In the genomic region with DNA sequence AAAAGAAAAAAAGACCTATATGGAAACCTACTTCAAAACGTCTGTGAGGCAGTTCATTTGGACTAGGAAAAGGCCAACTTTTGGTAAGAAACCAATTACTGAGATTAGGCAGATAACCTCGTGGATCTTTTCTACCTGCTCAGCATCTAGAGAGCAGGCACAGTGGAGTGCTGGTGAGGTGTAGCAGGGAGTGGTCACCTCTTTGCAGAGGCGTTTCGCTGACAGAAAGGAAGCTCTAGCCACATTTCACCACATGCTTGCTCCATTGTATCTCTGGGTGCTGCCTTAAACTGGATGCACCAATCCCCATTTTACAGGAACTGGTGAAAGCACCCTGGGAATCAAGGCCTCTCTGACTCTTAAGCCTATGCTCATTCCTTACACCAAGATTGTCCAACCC, we compare ENCODE assay signal across 36 cellular contexts.
DNase-seq lines count a peak whose midpoint lies in the region; ATAC-seq, FAIRE-seq and TF ChIP-seq lines count a peak whose summit lies in the region.
"Had no signal": no experiment of that assay in that cellular context is flagged by ENCODE, and none has a peak within 500 bp of the region (broad histone marks: within the 10 kb centered on the region; RNA-seq: fewer than 3 reads in every experiment).

No MANE protein-coding gene starts in this region.

- H3K79me1 ChIP-seq in H9 (ENCODE audit: insufficient read depth, low read depth, low read length, poor library complexity, severe bottlenecking) (no peaks in the 10 kb centered on the region), trophoblast cell (ENCODE audit: low read length) (no peaks in the 10 kb centered on the region)

- H3K4ac ChIP-seq in H9 (ENCODE audit: low read depth, low read length) (no peak overlapping the region), trophoblast cell (ENCODE audit: low read depth, low read length) (no peak overlapping the region)

- CTCF ChIA-PET in K562 (lab: Yijun Ruan, JAX; ENCODE audit: low intra/inter-chr PET ratio): no interaction called here

- H3K27me3 Mint-ChIP-seq in GM23338 (ENCODE audit: insufficient read depth, low read depth, poor library complexity): no peaks in the 10 kb centered on the region
- H3K27me3 Mint-ChIP-seq in H9 (ENCODE audit: low read depth): no peaks in the 10 kb centered on the region
- H3K27me3 Mint-ChIP-seq: B cell; CD4-positive, alpha-beta memory T cell; CD4-positive, alpha-beta T cell; CD4-positive, CD25-positive, alpha-beta regulatory T cell; CD8-positive, alpha-beta memory T cell had no signal

- no CpG with 5 or more reads among the region's 4 CpGs for WGBS in H9 (ENCODE audit: extremely low coverage, insufficient read length, low lambda C conversion rate)
- WGBS in K562 (ENCODE audit: insufficient coverage, low coverage, missing lambda C conversion rate): 5% methylated on average over 4 of the region's 4 CpGs
- WGBS in trophoblast cell (ENCODE audit: extremely low coverage, insufficient coverage, insufficient read length): no CpG with 5 or more reads among the region's 4 CpGs

- no peak overlapping the region for H4K91ac ChIP-seq in H9 (ENCODE audit: insufficient read length, low read depth, low read length)
- H4K91ac ChIP-seq in trophoblast cell (ENCODE audit: low read depth, low read length): no peak overlapping the region

- BruUV-seq in K562 (replicated peaks; lab: Mats Ljungman, UMichigan): no TSS peak

- H3F3A ChIP-seq in GM23338 (replicated peaks; ENCODE audit: low read depth): no peaks in the 10 kb centered on the region

- TF ChIP-seq EP300 in K562 (IDR thresholded peaks at IDR 0.05; ENCODE audit: low read length): no peak

- H3K27me3 ChIP-seq in GM23338 (ENCODE audit: insufficient read depth) (no peaks in the 10 kb centered on the region), H9 (ENCODE audit: insufficient read depth, low read length) (no peaks in the 10 kb centered on the region), K562 (ENCODE audit: control insufficient read depth in 2 of 2, insufficient read depth in 2 of 2, low read length in 2 of 2) (peaks cover 3 to 5% of the 10 kb centered on the region in 2 experiments; a peak in 1 of 5 replicates), trophoblast cell (ENCODE audit: insufficient read depth, low read length) (no peaks in the 10 kb centered on the region)
- H3K27me3 ChIP-seq: BE2C; BLaER1; BLaER1 treated with 17β-estradiol and CSF1 and Interleukin-3, amounts not matched to agents 10 nM and 100 nM had no signal

- H3K14ac ChIP-seq in H9 (ENCODE audit: insufficient read depth, low read length) (no peak overlapping the region), trophoblast cell (ENCODE audit: low read length) (no peak overlapping the region)

- intact Hi-C loops in K562 (cut with micrococcal nuclease): no loop called here

- H3K18ac ChIP-seq in H9 (ENCODE audit: insufficient read length, low read depth, low read length): no peak overlapping the region
- no peak overlapping the region for H3K18ac ChIP-seq in trophoblast cell (ENCODE audit: low read length)

- H3T11ph ChIP-seq in H9 (ENCODE audit: low read length): no peak overlapping the region

- H3K9ac ChIP-seq in H9 (ENCODE audit: extremely low read depth, insufficient read length, low read length) (no peak overlapping the region), K562 (ENCODE audit: insufficient read depth in 1 of 2, low read depth in 2 of 2, low read length in 2 of 2) (no peak overlapping the region), trophoblast cell (ENCODE audit: low read length) (peak overlapping the region; percentile 40)
- H3K9ac ChIP-seq: BLaER1; BLaER1 treated with 17β-estradiol and CSF1 and Interleukin-3, amounts not matched to agents 10 nM and 100 nM had no signal

- no peaks in the 10 kb centered on the region for H3K23me2 ChIP-seq in H9 (ENCODE audit: insufficient read length, low read depth, low read length, poor library complexity, severe bottlenecking)

- no peak overlapping the region for H3K4me2 ChIP-seq in GM23338
- H3K4me2 ChIP-seq in H9 (ENCODE audit: insufficient read depth, insufficient read length, low read length): no peak overlapping the region
- H3K4me2 ChIP-seq in K562 (ENCODE audit: insufficient read depth, low read length): no peak overlapping the region
- no peak overlapping the region for H3K4me2 ChIP-seq in trophoblast cell (ENCODE audit: low read length)
- H3K4me2 ChIP-seq: A549; BLaER1; BLaER1 treated with 17β-estradiol and CSF1 and Interleukin-3, amounts not matched to agents 10 nM and 100 nM had no signal

- no peak for TF ChIP-seq RAD21 in K562 (CRISPR knock-in tag; conservative IDR thresholded peaks at IDR 0.05 in 1 of 2, IDR thresholded peaks at IDR 0.05 in 1 of 2)

- TF ChIP-seq CTCF in GM23338 (conservative IDR thresholded peaks at IDR 0.05; ENCODE audit: low read depth in 2 of 2) (no peak), H9 (conservative IDR thresholded peaks at IDR 0.05) (no peak), K562 (IDR thresholded peaks at IDR 0.05 in 2 of 3, conservative IDR thresholded peaks at IDR 0.05 in 1 of 3; ENCODE audit: insufficient read depth in 2 of 3, low read depth in 1 of 3, low read length in 3 of 3) (no peak)

- no peaks in the 10 kb centered on the region for H3K36me3 ChIP-seq in GM23338 (ENCODE audit: insufficient read depth)
- no peaks in the 10 kb centered on the region for H3K36me3 ChIP-seq in K562 (ENCODE audit: control insufficient read depth, insufficient read depth, low read length)
- H3K36me3 ChIP-seq in trophoblast cell (ENCODE audit: control insufficient read depth in 1 of 2, insufficient read depth in 2 of 2, low read length in 2 of 2): no peaks in the 10 kb centered on the region
- H3K36me3 ChIP-seq: BLaER1; BLaER1 treated with 17β-estradiol and CSF1 and Interleukin-3, amounts not matched to agents 10 nM and 100 nM had no signal

- no peak for FAIRE-seq in K562 (lab: Jason Lieb, UNC)
- FAIRE-seq: A204.1, A549, D721Med had no signal

- no peak overlapping the region for H2AK5ac ChIP-seq in H9 (ENCODE audit: insufficient read length, low read length)
- no peak overlapping the region for H2AK5ac ChIP-seq in trophoblast cell (ENCODE audit: low read length)

- H2BK12ac ChIP-seq in H9 (ENCODE audit: insufficient read length, low read depth, low read length): no peak overlapping the region
- H2BK12ac ChIP-seq in trophoblast cell (ENCODE audit: low read length): no peak overlapping the region

- H3K4me1 ChIP-seq in GM23338 (ENCODE audit: insufficient read depth) (no peaks in the 10 kb centered on the region), H9 (ENCODE audit: insufficient read depth, low read length) (no peaks in the 10 kb centered on the region), K562 (replicated peaks in 1 of 2; ENCODE audit: control insufficient read depth in 2 of 2, insufficient read depth in 2 of 2, low read length in 2 of 2) (no peaks in the 10 kb centered on the region; a peak in 1 of 5 replicates), trophoblast cell (ENCODE audit: control insufficient read depth in 1 of 2, insufficient read depth in 2 of 2, low read length in 2 of 2) (no peaks in the 10 kb centered on the region)
- H3K4me1 ChIP-seq: A549, Caco-2 had no signal

- H2BK120ac ChIP-seq in H9 (ENCODE audit: low read depth, low read length, poor library complexity, severe bottlenecking): no peak overlapping the region
- no peak overlapping the region for H2BK120ac ChIP-seq in trophoblast cell (ENCODE audit: insufficient read depth, low read length, poor library complexity)

- H3K23ac ChIP-seq in H9 (ENCODE audit: insufficient read length, low read depth, low read length) (no peak overlapping the region), trophoblast cell (ENCODE audit: low read length) (peak overlapping the region; percentile 94)

- no peaks in the 10 kb centered on the region for H3K9me1 ChIP-seq in K562 (ENCODE audit: control insufficient read depth, insufficient read depth, low read length)

- no peaks in the 10 kb centered on the region for H3K9me2 ChIP-seq in GM23338 (ENCODE audit: insufficient read depth)

- no peak overlapping the region for H4K5ac ChIP-seq in H9 (ENCODE audit: insufficient read length, low read depth, low read length)

- H4K20me1 ChIP-seq in GM23338 (replicated peaks; ENCODE audit: insufficient read depth) (no peaks in the 10 kb centered on the region), H9 (ENCODE audit: control insufficient read depth, insufficient read depth, insufficient read length) (no peaks in the 10 kb centered on the region), K562 (replicated peaks; ENCODE audit: control insufficient read depth, insufficient read depth, low read length) (no peaks in the 10 kb centered on the region; the same call in none of the 2 replicates)
- H4K20me1 ChIP-seq: BLaER1; BLaER1 treated with 17β-estradiol and CSF1 and Interleukin-3, amounts not matched to agents 10 nM and 100 nM had no signal

- POLR2A ChIA-PET in K562 (lab: Yijun Ruan, JAX): interaction anchor here (1.0 to 1.6 kb wide), 3 partner anchors 10 to 42 kb away, joined by 3 to 5 read pairs (median 3); no protein-coding TSS in a partner anchor

- H2BK20ac ChIP-seq in H9 (ENCODE audit: low read depth, low read length, poor library complexity, severe bottlenecking): no peak overlapping the region

- H2AFZ ChIP-seq in GM23338 (no peak overlapping the region), H9 (ENCODE audit: low read length) (no peak overlapping the region), K562 (ENCODE audit: low read depth, low read length) (no peak overlapping the region), trophoblast cell (ENCODE audit: insufficient read depth, low read length, poor library complexity) (no peak overlapping the region)

- no peak overlapping the region; the same call in 1 of the 2 replicates for H3K27ac Mint-ChIP-seq in GM23338
- 0 out of 7 replicates have a peak overlapping the region, but pooled peaks of 2 of the 3 experiments have one; percentile 14 to 50 for H3K27ac Mint-ChIP-seq in H9
- H3K27ac Mint-ChIP-seq: B cell; CD14-positive monocyte; CD4-positive, alpha-beta memory T cell; CD4-positive, alpha-beta T cell; CD4-positive, CD25-positive, alpha-beta regulatory T cell; CD8-positive, alpha-beta memory T cell; CD8-positive, alpha-beta T cell had no signal

- no peak overlapping the region for H3K27ac ChIP-seq in GM23338 (ENCODE audit: low read depth)
- no peak overlapping the region for H3K27ac ChIP-seq in H9 (ENCODE audit: insufficient read length, low read depth, low read length)
- no peak overlapping the region for H3K27ac ChIP-seq in K562 (ENCODE audit: extremely low read depth, low read depth, low read length)
- H3K27ac ChIP-seq in trophoblast cell (ENCODE audit: low read depth, low read length): no peak overlapping the region
- H3K27ac ChIP-seq: 22Rv1; A549; BLaER1; BLaER1 treated with 17β-estradiol and CSF1 and Interleukin-3, amounts not matched to agents 10 nM and 100 nM; C4-2B had no signal

- no peaks in the 10 kb centered on the region for H3K36me3 Mint-ChIP-seq in GM23338 (ENCODE audit: low read depth)
- no peaks in the 10 kb centered on the region; a peak in 1 of 7 replicates for H3K36me3 Mint-ChIP-seq in H9 (ENCODE audit: insufficient read depth in 1 of 3, low read depth in 3 of 3)
- H3K36me3 Mint-ChIP-seq: CD14-positive monocyte; CD4-positive, alpha-beta memory T cell; CD4-positive, CD25-positive, alpha-beta regulatory T cell; CD8-positive, alpha-beta memory T cell; CD8-positive, alpha-beta T cell had no signal

- H2BK15ac ChIP-seq in H9 (ENCODE audit: low read depth, low read length): no peak overlapping the region

- H3K4me3 ChIP-seq in GM23338: no peak overlapping the region
- H3K4me3 ChIP-seq in K562: no peak overlapping the region
- no peak overlapping the region for H3K4me3 ChIP-seq in trophoblast cell (ENCODE audit: low read depth, low read length)
- H3K4me3 ChIP-seq: A549; BLaER1; BLaER1 treated with 17β-estradiol and CSF1 and Interleukin-3, amounts not matched to agents 10 nM and 100 nM had no signal

- no peak overlapping the region for H3K56ac ChIP-seq in H9 (ENCODE audit: insufficient read length, low read depth, low read length)

- no peak overlapping the region for H3K4me3 Mint-ChIP-seq in GM23338
- no peak overlapping the region for H3K4me3 Mint-ChIP-seq in H9
- H3K4me3 Mint-ChIP-seq: B cell; CD14-positive monocyte; CD4-positive, alpha-beta memory T cell; CD4-positive, alpha-beta T cell; CD4-positive, CD25-positive, alpha-beta regulatory T cell; CD8-positive, alpha-beta memory T cell; CD8-positive, alpha-beta T cell had no signal

- peak; percentile 20 for DNase-seq in GM23338 (ENCODE audit: low spot score)
- DNase-seq in H9: no peak
- DNase-seq in K562 (ENCODE audit: extremely low read depth in 1 of 4, low spot score in 3 of 4): peak; percentile 23 to 49 (median 34)
- no peak for DNase-seq in trophoblast cell
- no peak for DNase-seq in KBM-7
- no peak for DNase-seq in AML-193 (lab: John Stamatoyannopoulos, UW)
- no peak for DNase-seq in cerebellar nuclear complex (lab: John Stamatoyannopoulos, UW)
- DNase-seq: 8988T; ACHN; BE2C; C1 segment of cervical spinal cord; Caco-2; Calu3; CD4-positive, alpha-beta memory T cell; CD4-positive, alpha-beta T cell; CD4-positive, CD25-positive, alpha-beta regulatory T cell; CD8-positive, alpha-beta memory T cell; CD8-positive, alpha-beta T cell; COR-L47; DMS 273 treated with DMSO at 0.1 percent for 48 hours; DMS153; DMS53; DMS79; DMS79 treated with DMSO at 0.1 percent for 48 hours; DND-41; EL had no signal

- no peak for TF ChIP-seq POLR2A in K562 (conservative IDR thresholded peaks at IDR 0.05)

- H3K9me3 ChIP-seq in H9 (ENCODE audit: control insufficient read depth, low read depth, low read length) (no peaks in the 10 kb centered on the region), K562 (replicated peaks; ENCODE audit: control insufficient read depth, insufficient read depth, low read depth, low read length) (no peaks in the 10 kb centered on the region), trophoblast cell (ENCODE audit: insufficient read depth, low read depth, low read length) (no peaks in the 10 kb centered on the region)
- H3K9me3 ChIP-seq: A549; BLaER1; BLaER1 treated with 17β-estradiol and CSF1 and Interleukin-3, amounts not matched to agents 10 nM and 100 nM; Caco-2 had no signal

- peak; percentile 59 for ATAC-seq in GM23338
- peak; percentile 55 for ATAC-seq in K562
- no peak for ATAC-seq in HG03175 (IDR thresholded peaks at IDR 0.05; ENCODE audit: unreplicated experiment)
- ATAC-seq: A549; CD8-positive, alpha-beta T cell had no signal

- in situ Hi-C loops in K562 (cut with MboI): no loop called here
- in situ Hi-C loops in KBM-7 (cut with MboI; ENCODE audit: low pct_unique_long_range_greater_than_20kb, low sequenced_read_pairs): no loop called here

- no peak overlapping the region for H4K8ac ChIP-seq in H9 (replicated peaks; ENCODE audit: insufficient read length, low read depth, low read length)
- H4K8ac ChIP-seq in trophoblast cell (ENCODE audit: low read depth, low read length): no peak overlapping the region

- H3K4me1 Mint-ChIP-seq in GM23338 (peaks cover 2% of the 10 kb centered on the region; the same call in 1 of the 3 replicates), H9 (peaks cover 3 to 9% of the 10 kb centered on the region in 2 experiments; a peak in 3 of 4 replicates)
- H3K4me1 Mint-ChIP-seq: B cell; CD14-positive monocyte; CD4-positive, alpha-beta memory T cell; CD4-positive, CD25-positive, alpha-beta regulatory T cell; CD8-positive, alpha-beta memory T cell had no signal

- no peak overlapping the region for H2BK5ac ChIP-seq in H9 (ENCODE audit: insufficient read length, low read length)
- H2BK5ac ChIP-seq in trophoblast cell (ENCODE audit: low read depth, low read length, poor library complexity): no peak overlapping the region

- peaks cover 67% of the 10 kb centered on the region for H3K79me2 ChIP-seq in GM23338 (replicated peaks; ENCODE audit: insufficient read depth)
- no peaks in the 10 kb centered on the region for H3K79me2 ChIP-seq in H9 (ENCODE audit: insufficient read depth, low read length)
- no peaks in the 10 kb centered on the region for H3K79me2 ChIP-seq in K562 (ENCODE audit: control insufficient read depth, insufficient read depth, low read length)
- H3K79me2 ChIP-seq in trophoblast cell (ENCODE audit: control insufficient read depth, insufficient read depth, low read length, poor library complexity): no peaks in the 10 kb centered on the region

- H4K12ac ChIP-seq in trophoblast cell (ENCODE audit: low read depth, low read length): no peak overlapping the region

- no peaks in the 10 kb centered on the region for H3K9me3 Mint-ChIP-seq in GM23338
- no peaks in the 10 kb centered on the region for H3K9me3 Mint-ChIP-seq in H9
- H3K9me3 Mint-ChIP-seq: CD4-positive, alpha-beta T cell had no signal

Comparison
In these comparisons a context has a peak if more than half of its experiments do, and no peak if none do; other contexts are left out.
1. DNase-seq: peak in GM23338 (single experiment) and K562 (4 of 4); none in H9 (single experiment), trophoblast cell (0 of 2), KBM-7 (single experiment), AML-193 (0 of 2) and cerebellar nuclear complex (0 of 2).